Comparison of ENCODE assay signal across 14 cellular contexts in the genomic region with DNA sequence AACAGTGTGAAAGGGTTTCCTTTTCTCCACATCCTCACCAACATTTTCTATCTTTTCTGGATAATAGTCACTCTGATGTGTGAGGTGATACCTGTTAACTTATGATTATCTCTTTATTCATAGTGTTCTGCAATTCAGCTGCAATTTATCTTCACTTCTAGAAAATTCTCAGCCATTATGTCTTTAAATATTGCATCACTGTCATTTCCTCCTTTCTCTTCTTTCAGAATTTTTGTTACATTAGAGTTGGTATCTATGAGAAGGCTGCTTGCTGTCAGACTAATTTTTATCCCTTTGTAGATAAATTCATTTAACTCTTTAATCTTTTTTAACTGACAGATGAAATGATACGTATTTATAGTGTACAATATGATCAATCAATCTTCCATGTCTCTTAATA. TPM values are rescaled to one million over a fixed set of nuclear protein-coding genes. Genes with fewer than 3 reads are reported as not detected.
A peak's percentile ranks its signal among the peaks of the same experiment; 100 is the strongest.
DNase-seq lines count a peak whose midpoint lies in the region; ATAC-seq and TF ChIP-seq lines count a peak whose summit lies in the region.
"Had no signal": no experiment of that assay in that cellular context is flagged by ENCODE, and none has a peak within 500 bp of the region (broad histone marks: within the 10 kb centered on the region; RNA-seq: fewer than 3 reads in every experiment).

No MANE protein-coding gene starts in this region.

- no peaks in the 10 kb centered on the region for H3K27me3 ChIP-seq in foreskin keratinocyte
- H3K27me3 ChIP-seq: BLaER1 had no signal

- DNase-seq in SIG-M5 treated with dmso at 0.1 percent for 504 hours (lab: John Stamatoyannopoulos, UW; ENCODE audit: unreplicated experiment) (peak; percentile 19), SIG-M5 (lab: John Stamatoyannopoulos, UW) (no peak), NOMO-1 (lab: John Stamatoyannopoulos, UW; ENCODE audit: unreplicated experiment in 2 of 2) (peak; percentile 21 to 69), OCI-M1 (lab: John Stamatoyannopoulos, UW) (peak; percentile 17), inferior parietal cortex (ENCODE audit: extremely low spot score) (no peak), DMS153 (lab: John Stamatoyannopoulos, UW) (no peak), foreskin keratinocyte (no peak)
- DNase-seq: 8988T; Calu3; CD4-positive, alpha-beta T cell; DMS79 treated with DMSO at 0.1 percent for 48 hours; EL; GM23248 had no signal

- TF ChIP-seq CTCF in foreskin keratinocyte (conservative IDR thresholded peaks at IDR 0.05), result no peak

- ATAC-seq in foreskin keratinocyte, result no peak

- H3K4me1 ChIP-seq in foreskin keratinocyte, result no peaks in the 10 kb centered on the region
- H3K4me1 ChIP-seq: BLaER1 had no signal

- H3K27ac ChIP-seq in foreskin keratinocyte, result no peak overlapping the region
- H3K27ac ChIP-seq: BLaER1, GM23248 had no signal

RNA-seq across cellular contexts. Expression of a gene that starts 30.5 kb away (rescaled TPM):
- total RNA-seq in foreskin keratinocyte, result 3.3 and 5.4 TPM in 2 replicates
- polyA plus RNA-seq in foreskin keratinocyte, result 3.3 and 4.8 TPM in 2 replicates

Comparison
In these comparisons a context has a peak if more than half of its experiments do, and no peak if none do; other contexts are left out.
1. DNase-seq: peak in SIG-M5 treated with dmso at 0.1 percent for 504 hours (single experiment), NOMO-1 (2 of 2) and OCI-M1 (single experiment); none in SIG-M5 (single experiment), inferior parietal cortex (single experiment), DMS153 (single experiment) and foreskin keratinocyte (0 of 2).